In genomic region chr2:200603972-200604371, GRCh38 we compare ENCODE assay signal across 15 cellular contexts. TPM values are rescaled to one million over a fixed set of nuclear protein-coding genes. Genes with fewer than 3 reads are reported as not detected.
DNase-seq lines count a peak whose midpoint lies in the region; ATAC-seq and TF ChIP-seq lines count a peak whose summit lies in the region.
"Had no signal": no experiment of that assay in that cellular context is flagged by ENCODE, and none has a peak within 500 bp of the region (broad histone marks: within the 10 kb centered on the region; RNA-seq: fewer than 3 reads in every experiment).

No MANE protein-coding gene starts in this region.

- ATAC-seq in GM18505 (IDR thresholded peaks at IDR 0.05; ENCODE audit: unreplicated experiment) = no peak

- DNase-seq in A172 (ENCODE audit: low spot score) (peak; percentile 46), HuH-7.5 (ENCODE audit: low spot score) (peak; percentile 16), adipocyte (ENCODE audit: low read depth) (no peak), foreskin fibroblast (peak; percentile 70 to 85), dedifferentiated amniotic fluid mesenchymal stem cell (ENCODE audit: extremely low spot score) (no peak), AG08396 (ENCODE audit: low spot score) (no peak), T-helper 9 cell (no peak)
- DNase-seq: activated CD8-positive, alpha-beta memory T cell treated with anti-CD3 and anti-CD28 coated beads, Interleukin-2, amount 50 U/mL, for 4 hours; DMS153; effector CD4-positive, alpha-beta T cell; NCI-H345; OCI-M1; ovary; upper lobe of left lung had no signal

- peaks cover 91% of the 10 kb centered on the region for H3K36me3 ChIP-seq in adipocyte (ENCODE audit: control insufficient read depth, insufficient read depth, low read length, severe bottlenecking)
- H3K36me3 ChIP-seq: upper lobe of left lung had no signal

- TF ChIP-seq POLR2A in GM18505 (IDR thresholded peaks at IDR 0.05; ENCODE audit: borderline replicate concordance, extremely low read depth, insufficient read depth, insufficient read length) = no peak

- H3K4me1 ChIP-seq in adipocyte (ENCODE audit: control insufficient read depth, insufficient read depth, low read length) = peaks cover 41% of the 10 kb centered on the region
- H3K4me1 ChIP-seq: upper lobe of left lung had no signal

- H3K9me3 ChIP-seq in adipocyte (ENCODE audit: control insufficient read depth, low read length) = no peaks in the 10 kb centered on the region
- H3K9me3 ChIP-seq: ovary, upper lobe of left lung had no signal

- no peaks in the 10 kb centered on the region for H3K27me3 ChIP-seq in adipocyte (replicated peaks; ENCODE audit: control insufficient read depth, insufficient read depth, low read length)
- H3K27me3 ChIP-seq: ovary, upper lobe of left lung had no signal

- H3K9ac ChIP-seq in adipocyte (ENCODE audit: low read length) = peak overlapping the region; percentile 62

- TF ChIP-seq CTCF in foreskin fibroblast (IDR thresholded peaks at IDR 0.05; ENCODE audit: low read depth, low read length) = no peak

- peak overlapping the region; percentile 20 for H3K4me3 ChIP-seq in adipocyte (ENCODE audit: low read length)
- no peak overlapping the region for H3K4me3 ChIP-seq in foreskin fibroblast (ENCODE audit: low read depth in 1 of 2, low read length in 2 of 2)
- H3K4me3 ChIP-seq: ovary, upper lobe of left lung had no signal

RNA-seq across cellular contexts. Expression of gene AOX1, which starts 18.2 kb away (rescaled TPM):
- total RNA-seq in A172 (2014; rRNA removed; shearing (Covaris generic)) = 8.4 and 13.2 TPM in 2 replicates

Comparison
In these comparisons a context has a peak if more than half of its experiments do, and no peak if none do; other contexts are left out.
1. DNase-seq: peak in A172 (single experiment), HuH-7.5 (single experiment) and foreskin fibroblast (2 of 2); none in adipocyte (single experiment), dedifferentiated amniotic fluid mesenchymal stem cell (single experiment), AG08396 (single experiment) and T-helper 9 cell (single experiment).